Comparison of ENCODE assay signal across 8 cellular contexts in genomic region chr6:4941782-4942672, GRCh38.
A peak's percentile ranks its signal among the peaks of the same experiment; 100 is the strongest.
DNase-seq lines count a peak whose midpoint lies in the region; ATAC-seq and TF ChIP-seq lines count a peak whose summit lies in the region.

No MANE protein-coding gene starts in this region.

- peaks cover 28% of the 10 kb centered on the region for H3K36me3 Mint-ChIP-seq in activated T-helper 2 cell treated with anti-CD3 and anti-CD28 coated beads, Interferon-gamma antibody, Interleukin-2, Interleukin-4, amounts not matched to agents 10 μg/mL and 5 μg/mL and 100 μg/mL, durations not matched to agents 14 hours and 24 hours and 36 hours (ENCODE audit: low read depth)

- no peak overlapping the region for H3K4me3 ChIP-seq in GM12865 (ENCODE audit: low read depth, low read length)

- peak overlapping the region; percentile 76 for H3K27ac Mint-ChIP-seq in activated T-helper 2 cell treated with anti-CD3 and anti-CD28 coated beads, Interferon-gamma antibody, Interleukin-2, Interleukin-4, amounts not matched to agents 10 μg/mL and 5 μg/mL and 100 μg/mL, durations not matched to agents 14 hours and 24 hours and 36 hours

- DNase-seq in GM12865 (ENCODE audit: low read depth) = peak; percentile 78
- peak; percentile 52 for DNase-seq in NCI-H460 (ENCODE audit: extremely low read depth, low read depth)
- DNase-seq in activated T-helper 2 cell treated with anti-CD3 and anti-CD28 coated beads, Interferon-gamma antibody, Interleukin-2, Interleukin-4, amounts not matched to agents 10 μg/mL and 5 μg/mL and 100 μg/mL, durations not matched to agents 14 hours and 24 hours and 36 hours (ENCODE audit: low spot score) = peak; percentile 48
- peak; percentile 86 for DNase-seq in hepatic stellate cell (ENCODE audit: low spot score)
- peak; percentile 11 for DNase-seq in stimulated activated CD4-positive, alpha-beta T cell treated with anti-CD3 and anti-CD28 coated beads, Interleukin-2, amount 100 ng/mL, for 4 hours (ENCODE audit: low read depth)
- no peak for DNase-seq in NCI-H748 treated with DMSO at 0.1 percent for 48 hours (lab: John Stamatoyannopoulos, UW)

- no peaks in the 10 kb centered on the region for H3K27me3 Mint-ChIP-seq in activated T-helper 2 cell treated with anti-CD3 and anti-CD28 coated beads, Interferon-gamma antibody, Interleukin-2, Interleukin-4, amounts not matched to agents 10 μg/mL and 5 μg/mL and 100 μg/mL, durations not matched to agents 14 hours and 24 hours and 36 hours (ENCODE audit: low read depth)

- intact Hi-C loops in activated T-helper 2 cell treated with anti-CD3 and anti-CD28 coated beads, Interferon-gamma antibody, Interleukin-2, Interleukin-4, amounts not matched to agents 10 μg/mL and 5 μg/mL and 100 μg/mL, durations not matched to agents 14 hours and 24 hours and 36 hours (cut with micrococcal nuclease) = loop anchor here (1.0 to 5.0 kb wide), 4 partner anchors 35 to 885 kb away; partner anchors contain the start of gene RPP40

- ATAC-seq in HG02678 (IDR thresholded peaks at IDR 0.05; ENCODE audit: unreplicated experiment) (peak; percentile 69), GM21576 (IDR thresholded peaks at IDR 0.05; ENCODE audit: unreplicated experiment) (no peak)

- no peaks in the 10 kb centered on the region for H3K9me3 Mint-ChIP-seq in activated T-helper 2 cell treated with anti-CD3 and anti-CD28 coated beads, Interferon-gamma antibody, Interleukin-2, Interleukin-4, amounts not matched to agents 10 μg/mL and 5 μg/mL and 100 μg/mL, durations not matched to agents 14 hours and 24 hours and 36 hours

- peaks cover 45% of the 10 kb centered on the region for H3K4me1 Mint-ChIP-seq in activated T-helper 2 cell treated with anti-CD3 and anti-CD28 coated beads, Interferon-gamma antibody, Interleukin-2, Interleukin-4, amounts not matched to agents 10 μg/mL and 5 μg/mL and 100 μg/mL, durations not matched to agents 14 hours and 24 hours and 36 hours (ENCODE audit: low read depth)

- TF ChIP-seq CTCF in GM12865 (IDR thresholded peaks at IDR 0.05; ENCODE audit: insufficient read depth, low read depth, low read length, missing control alignments) = no peak

- no peak overlapping the region for H3K4me3 Mint-ChIP-seq in activated T-helper 2 cell treated with anti-CD3 and anti-CD28 coated beads, Interferon-gamma antibody, Interleukin-2, Interleukin-4, amounts not matched to agents 10 μg/mL and 5 μg/mL and 100 μg/mL, durations not matched to agents 14 hours and 24 hours and 36 hours (ENCODE audit: low read depth)
